In genomic region chr2:127149384-127149783, GRCh38 we compare ENCODE assay signal across 11 cellular contexts. TPM values are rescaled to one million over a fixed set of nuclear protein-coding genes. Genes with fewer than 3 reads are reported as not detected.
DNase-seq lines count a peak whose midpoint lies in the region; ATAC-seq and TF ChIP-seq lines count a peak whose summit lies in the region.
"Had no signal": no experiment of that assay in that cellular context is flagged by ENCODE, and none has a peak within 500 bp of the region (broad histone marks: within the 10 kb centered on the region; RNA-seq: fewer than 3 reads in every experiment).

No MANE protein-coding gene starts in this region.

- H3K27ac Mint-ChIP-seq in MCF 10A (ENCODE audit: low read depth, unreplicated experiment): no peak overlapping the region
- H3K27ac Mint-ChIP-seq: activated naive CD8-positive, alpha-beta T cell had no signal

- no peaks in the 10 kb centered on the region for H3K36me3 Mint-ChIP-seq in MCF 10A (ENCODE audit: insufficient read depth, unreplicated experiment)

- H3K4me1 ChIP-seq in breast epithelium (peaks cover 0 to 2% of the 10 kb centered on the region in 2 donors), SJCRH30 (peaks cover 5% of the 10 kb centered on the region; the same call in 1 of the 2 replicates), prostate gland (replicated peaks) (peaks cover 4% of the 10 kb centered on the region)

- CTCF ChIA-PET in MCF 10A (lab: Yijun Ruan, JAX): no interaction called here

- 85% methylated on average over 4 of the region's 4 CpGs for WGBS in prostate gland

- H3K4me1 Mint-ChIP-seq in MCF 10A (ENCODE audit: insufficient read depth, unreplicated experiment): peaks cover 10% of the 10 kb centered on the region

- TF ChIP-seq POLR2A in breast epithelium (IDR thresholded peaks at IDR 0.05) (no peak), prostate gland (IDR thresholded peaks at IDR 0.05) (no peak)

- no peak for ATAC-seq in HG03439 (IDR thresholded peaks at IDR 0.05; ENCODE audit: unreplicated experiment)

- H3K9me3 ChIP-seq in breast epithelium: peaks cover 0 to 4% of the 10 kb centered on the region in 2 donors
- H3K9me3 ChIP-seq in SJCRH30 (replicated peaks): no peaks in the 10 kb centered on the region; the same call in 1 of the 2 replicates
- no peaks in the 10 kb centered on the region for H3K9me3 ChIP-seq in prostate gland

- H3K27me3 ChIP-seq in breast epithelium (no peaks in the 10 kb centered on the region), SJCRH30 (no peaks in the 10 kb centered on the region), prostate gland (replicated peaks; ENCODE audit: insufficient read depth) (no peaks in the 10 kb centered on the region)

- no peaks in the 10 kb centered on the region for H3K27me3 Mint-ChIP-seq in MCF 10A (ENCODE audit: insufficient read depth, unreplicated experiment)
- H3K27me3 Mint-ChIP-seq: activated naive CD8-positive, alpha-beta T cell had no signal

- TF ChIP-seq CTCF in MCF 10A (IDR thresholded peaks at IDR 0.05; ENCODE audit: unreplicated experiment): no peak
- TF ChIP-seq CTCF in breast epithelium (IDR thresholded peaks at IDR 0.05): no peak
- TF ChIP-seq CTCF in prostate gland (IDR thresholded peaks at IDR 0.05): no peak

- H3K4me3 ChIP-seq in breast epithelium (no peak overlapping the region), SJCRH30 (no peak overlapping the region), prostate gland (no peak overlapping the region)

- no peaks in the 10 kb centered on the region for H3K9me3 Mint-ChIP-seq in MCF 10A (ENCODE audit: unreplicated experiment)

- BruUV-seq in MCF 10A (replicated peaks; lab: Mats Ljungman, UMichigan): no TSS peak

- intact Hi-C loops in MCF 10A (cut with micrococcal nuclease): no loop called here
- intact Hi-C loops in breast epithelium (cut with DNase I; ENCODE audit: low total_unique reads): no loop called here
- intact Hi-C loops in prostate gland (cut with DNase I): no loop called here

- POLR2A ChIA-PET in MCF 10A (lab: Yijun Ruan, JAX): interaction anchor here (0.6 to 1.3 kb wide), 3 partner anchors 43 to 115 kb away, joined by 3 to 4 read pairs (median 3); partner anchors contain the start of gene BIN1

- H3K36me3 ChIP-seq in breast epithelium (no peaks in the 10 kb centered on the region), SJCRH30 (no peaks in the 10 kb centered on the region), prostate gland (no peaks in the 10 kb centered on the region)

- DNase-seq in MCF 10A (ENCODE audit: unreplicated experiment): peak; percentile 75
- no peak for DNase-seq in breast epithelium (ENCODE audit: low spot score in 2 of 2)
- DNase-seq in amniotic stem cell (lab: John Stamatoyannopoulos, UW): peak; percentile 70
- peak; percentile 21 for DNase-seq in foreskin melanocyte
- no peak for DNase-seq in SJCRH30
- DNase-seq in globus pallidus (ENCODE audit: low spot score): no peak
- no peak for DNase-seq in prostate gland (ENCODE audit: low spot score)
- DNase-seq: 8988T, T-helper 9 cell had no signal

- H3K4me3 Mint-ChIP-seq in MCF 10A (ENCODE audit: unreplicated experiment): no peak overlapping the region
- H3K4me3 Mint-ChIP-seq: activated naive CD8-positive, alpha-beta T cell had no signal

- no peak overlapping the region for H3K27ac ChIP-seq in breast epithelium
- no peak overlapping the region for H3K27ac ChIP-seq in SJCRH30
- no peak overlapping the region for H3K27ac ChIP-seq in prostate gland

RNA-seq across cellular contexts. Expression of gene BIN1, which starts 42.4 kb away (rescaled TPM):
- total RNA-seq in MCF 10A (2022): 22.4 and 29.6 TPM in 2 replicates
- 10 to 100 TPM; 30.1 to 74.4 (median 59.3) TPM for total RNA-seq in breast epithelium
- total RNA-seq in SJCRH30 (2014; rRNA removed; shearing (Covaris generic)): 87.6 and 90.4 TPM in 2 replicates
- total RNA-seq in prostate gland: 10 to 100 TPM; 65.6 to 70.1 TPM

Comparison
In these comparisons a context has a peak if more than half of its experiments do, and no peak if none do; other contexts are left out.
1. DNase-seq: peak in MCF 10A (single experiment), amniotic stem cell (single experiment) and foreskin melanocyte (single experiment); none in breast epithelium (0 of 2), SJCRH30 (0 of 2), globus pallidus (single experiment) and prostate gland (single experiment).